Comparison of ENCODE assay signal across 11 cellular contexts in the genomic region with DNA sequence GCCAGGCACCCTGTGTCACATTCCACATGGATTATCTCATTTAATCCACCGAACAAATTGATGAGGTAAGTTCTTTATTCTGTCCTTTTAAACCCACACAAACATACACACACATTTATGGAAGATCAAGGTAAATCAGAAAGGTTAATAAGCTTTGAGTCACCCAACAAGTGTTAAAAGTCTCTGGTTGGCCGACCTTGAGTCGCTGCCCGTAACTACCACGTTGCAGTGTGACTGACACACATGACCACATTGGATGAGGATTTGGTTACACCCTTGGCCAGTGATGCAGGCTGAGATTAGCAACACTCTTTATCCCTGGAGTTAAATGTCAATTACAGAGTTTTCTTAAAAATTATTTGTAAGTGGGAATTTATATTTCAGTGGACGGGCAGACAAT. TPM values are rescaled to one million over a fixed set of nuclear protein-coding genes. Genes with fewer than 3 reads are reported as not detected.
DNase-seq lines count a peak whose midpoint lies in the region; ATAC-seq, FAIRE-seq and TF ChIP-seq lines count a peak whose summit lies in the region.
"Had no signal": no experiment of that assay in that cellular context is flagged by ENCODE, and none has a peak within 500 bp of the region (broad histone marks: within the 10 kb centered on the region; RNA-seq: fewer than 3 reads in every experiment).

No MANE protein-coding gene starts in this region.

- H3K4me1 ChIP-seq in GM12878 (ENCODE audit: control insufficient read depth, insufficient read depth, low read length) (peaks cover 14% of the 10 kb centered on the region), small intestine (ENCODE audit: control insufficient read depth in 2 of 2, insufficient read depth in 1 of 2, low read depth in 1 of 2, low read length in 1 of 2) (peaks cover 4 to 7% of the 10 kb centered on the region in 2 donors)

- SMC1A ChIA-PET in GM12878 (lab: Charles Lee; ENCODE audit: uncharacterized antibody, unreplicated experiment): no interaction called here

- in situ Hi-C loops in GM12878 (cut with MboI): no loop called here

- H3K9me3 ChIP-seq in GM12878 (replicated peaks; ENCODE audit: control insufficient read depth, insufficient read depth, low read length): no peaks in the 10 kb centered on the region
- H3K9me3 ChIP-seq in small intestine (ENCODE audit: control insufficient read depth, low read depth): no peaks in the 10 kb centered on the region

- FAIRE-seq in GM12878 (lab: Jason Lieb, UNC) (no peak), small intestine (lab: Jason Lieb, UNC) (no peak), GM12891 (lab: Jason Lieb, UNC) (no peak)

- H3K27ac ChIP-seq in GM12878 (ENCODE audit: control insufficient read depth, insufficient read depth) (no peak overlapping the region), small intestine (ENCODE audit: low read depth in 1 of 2, low read length in 1 of 2) (no peak overlapping the region)
- H3K27ac ChIP-seq: 22Rv1, skin epidermis had no signal

- no peaks in the 10 kb centered on the region for H3K27me3 ChIP-seq in GM12878 (replicated peaks in 1 of 2; ENCODE audit: control insufficient read depth in 2 of 2, insufficient read depth in 2 of 2, low read length in 1 of 2)
- H3K27me3 ChIP-seq in small intestine (ENCODE audit: control insufficient read depth in 2 of 2, insufficient read depth in 2 of 2, low read length in 2 of 2): no peaks in the 10 kb centered on the region

- TF ChIP-seq RAD21 in GM12878 (IDR thresholded peaks at IDR 0.05; ENCODE audit: insufficient read depth, low read depth, low read length): no peak

- TF ChIP-seq CTCF in GM12878 (IDR thresholded peaks at IDR 0.05 in 2 of 3, conservative IDR thresholded peaks at IDR 0.05 in 1 of 3; ENCODE audit: control insufficient read depth in 2 of 3, extremely low read depth in 1 of 3, insufficient read depth in 1 of 3, low read depth in 3 of 3, low read length in 3 of 3): no peak

- ATAC-seq in HG03103 (IDR thresholded peaks at IDR 0.05; ENCODE audit: low read depth, unreplicated experiment): peak; percentile 41
- ATAC-seq in GM12878: peak; percentile 77
- ATAC-seq in left cardiac atrium: no peak

- RAD21 ChIA-PET in GM12878 (lab: Charles Lee; ENCODE audit: unreplicated experiment): no interaction called here

- 6% methylated on average over 6 of the region's 6 CpGs for WGBS in GM12878 (ENCODE audit: insufficient coverage, insufficient replicate concordance, low lambda C conversion rate, missing lambda C conversion rate)
- WGBS in small intestine, 3 donors: 30 to 63% (median 43%) methylated on average over 6 of the region's 6 CpGs

- H3K4me2 ChIP-seq in GM12878 (ENCODE audit: control insufficient read depth, insufficient read depth): peak overlapping the region; percentile 29

- TF ChIP-seq POLR2A in GM12878 (IDR thresholded peaks at IDR 0.05; ENCODE audit: low read depth, low read length) (no peak), GM12891 (IDR thresholded peaks at IDR 0.05; ENCODE audit: low read depth, low read length) (no peak)

- CTCF ChIA-PET in GM12878 (lab: Yijun Ruan, JAX): interaction anchor here (0.7 kb wide), 1 partner anchor 37 kb away, joined by 3 read pairs; no protein-coding TSS in a partner anchor

- H3K36me3 ChIP-seq in GM12878 (ENCODE audit: control insufficient read depth in 2 of 2, insufficient read depth in 2 of 2, low read length in 1 of 2) (no peaks in the 10 kb centered on the region), small intestine (ENCODE audit: control insufficient read depth in 2 of 2, insufficient read depth in 2 of 2, low read length in 2 of 2) (peaks cover 2 to 3% of the 10 kb centered on the region in 2 donors)

- intact Hi-C loops in GM12878 (cut with micrococcal nuclease; ENCODE audit: unreplicated experiment) (loop anchor here (1.0 kb wide), 1 partner anchor 82 kb away; no protein-coding TSS in a partner anchor), left cardiac atrium (cut with DNase I) (no loop called here)

- DNase-seq in NCI-H2196 (lab: John Stamatoyannopoulos, UW; ENCODE audit: unreplicated experiment): peak; percentile 8
- DNase-seq in NCI-H2196 treated with DMSO at 0.1 percent for 48 hours (lab: John Stamatoyannopoulos, UW; ENCODE audit: unreplicated experiment): no peak
- DNase-seq in GM12878 (ENCODE audit: low read depth, low spot score): no peak
- peak; percentile 45 for DNase-seq in small intestine
- no peak for DNase-seq in GM12891 (ENCODE audit: insufficient read length, low spot score)
- DNase-seq in DMS 273 (lab: John Stamatoyannopoulos, UW; ENCODE audit: unreplicated experiment): no peak
- no peak for DNase-seq in left cardiac atrium
- DNase-seq: H9 had no signal

- no peaks in the 10 kb centered on the region for H3K79me2 ChIP-seq in GM12878 (ENCODE audit: control insufficient read depth, insufficient read depth, low read length)

- H2AFZ ChIP-seq in GM12878 (ENCODE audit: control insufficient read depth, low read depth, low read length): no peak overlapping the region

- no TSS peak for BruUV-seq in GM12878 (replicated peaks; lab: Mats Ljungman, UMichigan)

- TF ChIP-seq EP300 in GM12878 (IDR thresholded peaks at IDR 0.05; ENCODE audit: borderline replicate concordance in 1 of 2, control insufficient read depth in 1 of 2, low read depth in 2 of 2, low read length in 2 of 2): no peak

- no peaks in the 10 kb centered on the region for H4K20me1 ChIP-seq in GM12878 (ENCODE audit: control insufficient read depth, insufficient read depth)

- POLR2A ChIA-PET in GM12878 (lab: Charles Lee): no interaction called here

- H3K9ac ChIP-seq in GM12878 (ENCODE audit: control insufficient read depth, insufficient read depth, low read length): no peak overlapping the region

- no peak overlapping the region for H3K4me3 ChIP-seq in GM12878
- H3K4me3 ChIP-seq in small intestine (ENCODE audit: low read depth in 1 of 2, low read length in 2 of 2): no peak overlapping the region
- H3K4me3 ChIP-seq: skin epidermis had no signal

TF ChIP-seq in GM12891, 5 proteins besides CTCF, POLR2A, EP300 and RAD21:
- TF ChIP-seq TAF1 (IDR thresholded peaks at IDR 0.05; ENCODE audit: low read depth, low read length) (no peak), PAX5 (IDR thresholded peaks at IDR 0.05; ENCODE audit: insufficient read depth, low read length, severe bottlenecking) (no peak), POU2F2 (IDR thresholded peaks at IDR 0.05; ENCODE audit: low read depth, low read length) (no peak), SPI1 (IDR thresholded peaks at IDR 0.05; ENCODE audit: low read depth, low read length) (no peak), POLR2AphosphoS5 (IDR thresholded peaks at IDR 0.05; ENCODE audit: low read depth, low read length) (no peak)

RNA-seq across cellular contexts. Expression of gene FOXP1, which starts 19.2 kb away (rescaled TPM):
- 0.49 and 1.2 TPM in 2 replicates for total RNA-seq in GM12878 (2013; cell fraction: nucleolus; rRNA removed)
- 0.51 and 0.54 TPM in 2 replicates for total RNA-seq in GM12878 (2014; rRNA removed)
- 0.27 and 0.64 TPM in 2 replicates for total RNA-seq in GM12878 (2014; rRNA removed; fragmentation: Illumina TruSeq; extraction: Trizol)
- total RNA-seq in GM12878 (2021): 0.90 and 1.6 TPM in 2 replicates
- polyA plus RNA-seq in GM12878 (2011; ENCODE audit: low read depth): 1.1 TPM
- 0.10 TPM in 1 of 2 replicates, not detected in the other for polyA plus RNA-seq in GM12878 (2011; rRNA removed)
- polyA plus RNA-seq in GM12878 (2011; cell fraction: cytosol; rRNA removed): 0.04 and 0.08 TPM in 2 replicates
- polyA plus RNA-seq in GM12878 (2011; cell fraction: nucleus; rRNA removed): 0.13 TPM in 1 of 2 replicates, not detected in the other
- polyA plus RNA-seq in GM12878 (2012): 1.1 and 1.2 TPM in 2 replicates
- polyA plus RNA-seq in GM12878 (2014; fragmentation: Illumina TruSeq; extraction: Trizol): 0.21 and 0.36 TPM in 2 replicates
- under 1 TPM; 0.13 to 0.14 TPM for polyA plus RNA-seq in GM12878 (2014; fragmentation: Nextera tagmentation; extraction: Ambion mirVana)
- 0.05 and 0.14 TPM in 2 replicates for polyA plus RNA-seq in GM12878 (2014; rRNA removed)
- polyA plus RNA-seq in GM12878 (2016; fragmentation: Nextera tagmentation; extraction: Ambion mirVana): under 1 TPM in 1 of 2 experiments, not detected in 1; 0.20 TPM
- 0.15 and 0.36 TPM in 2 replicates for polyA minus RNA-seq in GM12878 (2011; rRNA and poly(A)+ RNA removed)
- 2.6 TPM in 1 of 2 replicates, not detected in the other for polyA minus RNA-seq in GM12878 (2011; cell fraction: cytosol; rRNA and poly(A)+ RNA removed)
- 0.48 and 1.1 TPM in 2 replicates for polyA minus RNA-seq in GM12878 (2011; cell fraction: nucleus; rRNA and poly(A)+ RNA removed)
- polyA plus RNA-seq in small intestine: 10 to 100 TPM in 2 of 3 donors, 1 to 10 TPM in 1; 4.9 to 18.8 (median 11.9) TPM
- 0.47 TPM for polyA plus RNA-seq in GM12891 (2012; ENCODE audit: low read depth, missing spikeins)
- 10 to 100 TPM; 42.1 to 50.0 TPM for total RNA-seq in left cardiac atrium

Comparison
In these comparisons a context has a peak if more than half of its experiments do, and no peak if none do; other contexts are left out.
1. DNase-seq: peak in NCI-H2196 (single experiment) and small intestine (single experiment); none in NCI-H2196 treated with DMSO at 0.1 percent for 48 hours (single experiment), GM12878 (single experiment), GM12891 (single experiment), DMS 273 (single experiment) and left cardiac atrium (single experiment).
2. ATAC-seq: peak in HG03103 (single experiment) and GM12878 (single experiment); none in left cardiac atrium (0 of 2).
3. RNA of gene FOXP1, which starts 19.2 kb away (total RNA-seq): 42.1 to 50.0 TPM in left cardiac atrium; 0.27 to 1.6 TPM in GM12878; every median in the first group is over 10 times any median in the second.